8 cellular contexts compared by ENCODE assay signal in genomic region chr15:70466895-70467529, GRCh38.
DNase-seq lines count a peak whose midpoint lies in the region; ATAC-seq and TF ChIP-seq lines count a peak whose summit lies in the region.

No MANE protein-coding gene starts in this region.

- H3K4me1 ChIP-seq in SK-N-SH (ENCODE audit: control insufficient read depth in 1 of 2, insufficient read depth in 2 of 2, low read depth in 1 of 2, low read length in 1 of 2) (peaks cover 0 to 37% of the 10 kb centered on the region in 2 experiments; a peak in 1 of 4 replicates), breast epithelium (no peaks in the 10 kb centered on the region)

- no peak for TF ChIP-seq EP300 in SK-N-SH (IDR thresholded peaks at IDR 0.05; ENCODE audit: borderline replicate concordance in 1 of 2, low read depth in 1 of 2, low read length in 1 of 2)

- H3K27ac ChIP-seq in SK-N-SH (ENCODE audit: low read depth in 2 of 2, low read length in 1 of 2): no peak overlapping the region; a peak in 1 of 4 replicates
- H3K27ac ChIP-seq in breast epithelium: no peak overlapping the region

- H3K4me3 ChIP-seq in SK-N-SH (ENCODE audit: low read depth in 2 of 2, low read length in 1 of 2) (no peak overlapping the region; a peak in 1 of 4 replicates), breast epithelium (no peak overlapping the region)

- H3K9me3 Mint-ChIP-seq in stimulated activated naive B cell treated with anti-CD40 and anti-IgM and Interleukin-4, amounts not matched to agents 10 μg/mL and 1 μg/mL and 100 μg/mL, for 72 hours: peaks cover 0 to 2% of the 10 kb centered on the region in 2 donors

- peak; percentile 77 for TF ChIP-seq RAD21 in SK-N-SH (IDR thresholded peaks at IDR 0.05; ENCODE audit: low read length)

- TF ChIP-seq CTCF in LNCAP (IDR thresholded peaks at IDR 0.05): peak; percentile 74
- TF ChIP-seq CTCF in SK-N-SH (IDR thresholded peaks at IDR 0.05): peak; percentile 76
- TF ChIP-seq CTCF in breast epithelium (IDR thresholded peaks at IDR 0.05): peak in 2 of 3 donors; percentile 43 to 56

- 49% methylated on average over 4 of the region's 4 CpGs for WGBS in SK-N-SH (ENCODE audit: low lambda C conversion rate)

- no peak for TF ChIP-seq POLR2A in breast epithelium (IDR thresholded peaks at IDR 0.05)

- H3K4me2 ChIP-seq in SK-N-SH: no peak overlapping the region

- POLR2A ChIA-PET in SK-N-SH (lab: Yijun Ruan, JAX): no interaction called here

- no peak overlapping the region for H3K27ac Mint-ChIP-seq in stimulated activated naive B cell treated with anti-CD40 and anti-IgM and Interleukin-4, amounts not matched to agents 10 μg/mL and 1 μg/mL and 100 μg/mL, for 72 hours

- H3K9ac ChIP-seq in SK-N-SH: no peak overlapping the region

- H3K79me2 ChIP-seq in SK-N-SH (ENCODE audit: insufficient read depth): no peaks in the 10 kb centered on the region

- peaks cover 3% of the 10 kb centered on the region for H3F3A ChIP-seq in SK-N-SH (replicated peaks; ENCODE audit: insufficient read depth)

- no peaks in the 10 kb centered on the region for H3K36me3 Mint-ChIP-seq in stimulated activated naive B cell treated with anti-CD40 and anti-IgM and Interleukin-4, amounts not matched to agents 10 μg/mL and 1 μg/mL and 100 μg/mL, for 72 hours

- H3K4me3 Mint-ChIP-seq in stimulated activated naive B cell treated with anti-CD40 and anti-IgM and Interleukin-4, amounts not matched to agents 10 μg/mL and 1 μg/mL and 100 μg/mL, for 72 hours: no peak overlapping the region

- intact Hi-C loops in breast epithelium (cut with DNase I; ENCODE audit: low total_unique reads): loop anchor here (10.0 kb wide), 1 partner anchor 92 kb away; no protein-coding TSS in a partner anchor

- H2AFZ ChIP-seq in SK-N-SH (ENCODE audit: low read depth): no peak overlapping the region

- no peaks in the 10 kb centered on the region for H3K27me3 ChIP-seq in SK-N-SH (ENCODE audit: insufficient read depth)
- no peaks in the 10 kb centered on the region for H3K27me3 ChIP-seq in breast epithelium

- H4K20me1 ChIP-seq in SK-N-SH (ENCODE audit: insufficient read depth): no peaks in the 10 kb centered on the region

- H3K4me1 Mint-ChIP-seq in stimulated activated naive B cell treated with anti-CD40 and anti-IgM and Interleukin-4, amounts not matched to agents 10 μg/mL and 1 μg/mL and 100 μg/mL, for 72 hours: peaks cover 22 to 32% of the 10 kb centered on the region in 2 donors

- H3K9me3 ChIP-seq in SK-N-SH (no peaks in the 10 kb centered on the region), breast epithelium (no peaks in the 10 kb centered on the region)

- peaks cover 20 to 38% of the 10 kb centered on the region in 2 donors for H3K27me3 Mint-ChIP-seq in stimulated activated naive B cell treated with anti-CD40 and anti-IgM and Interleukin-4, amounts not matched to agents 10 μg/mL and 1 μg/mL and 100 μg/mL, for 72 hours

- peak; percentile 49 for DNase-seq in activated CD8-positive, alpha-beta memory T cell treated with anti-CD3 and anti-CD28 coated beads, Interleukin-2, amount 50 U/mL, for 4 hours
- DNase-seq in activated CD8-positive, alpha-beta memory T cell treated with anti-CD3 and anti-CD28 coated beads for 24 hours: no peak
- peak; percentile 75 for DNase-seq in SK-N-SH
- no peak for DNase-seq in breast epithelium (ENCODE audit: low spot score in 2 of 2)
- peak; percentile 58 for DNase-seq in kidney glomerular epithelial cell (lab: John Stamatoyannopoulos, UW)
- peak; percentile 38 for DNase-seq in stimulated activated naive B cell treated with anti-CD40 and anti-IgM and Interleukin-4, amounts not matched to agents 10 μg/mL and 1 μg/mL and 100 μg/mL, for 72 hours

- ATAC-seq in stimulated activated naive B cell treated with anti-CD40 and anti-IgM and Interleukin-4, amounts not matched to agents 10 μg/mL and 1 μg/mL and 100 μg/mL, for 72 hours (replicated peaks): peak; percentile 39 to 60
- no peak for ATAC-seq in GM19023 (IDR thresholded peaks at IDR 0.05; ENCODE audit: unreplicated experiment)

- H3K36me3 ChIP-seq in SK-N-SH (replicated peaks in 1 of 2; ENCODE audit: control insufficient read depth in 1 of 2, insufficient read depth in 2 of 2, low read length in 1 of 2): no peaks in the 10 kb centered on the region
- no peaks in the 10 kb centered on the region for H3K36me3 ChIP-seq in breast epithelium

- no peaks in the 10 kb centered on the region for H3K9me2 ChIP-seq in SK-N-SH

- CTCF ChIA-PET in SK-N-SH (lab: Yijun Ruan, JAX): interaction anchor here (0.6 to 6.7 kb wide), 59 partner anchors 8 to 992 kb away, joined by 3 to 55 read pairs (median 4); partner anchors contain the start of gene TLE3

TF ChIP-seq in SK-N-SH, 30 proteins besides CTCF, POLR2A, EP300 and RAD21:
- TF ChIP-seq MXI1 (IDR thresholded peaks at IDR 0.05; ENCODE audit: low read depth, low read length) (no peak), REST (IDR thresholded peaks at IDR 0.05; ENCODE audit: low read depth, low read length) (no peak), RFX5 (IDR thresholded peaks at IDR 0.05; ENCODE audit: low read length) (no peak), SMC3 (IDR thresholded peaks at IDR 0.05; ENCODE audit: low read depth, low read length) (peak; percentile 83), FOXM1 (IDR thresholded peaks at IDR 0.05; ENCODE audit: low read depth) (no peak), NFIC (IDR thresholded peaks at IDR 0.05; ENCODE audit: borderline replicate concordance) (no peak)

Comparison
In these comparisons a context has a peak if more than half of its experiments do, and no peak if none do; other contexts are left out.
1. DNase-seq: peak in activated CD8-positive, alpha-beta memory T cell treated with anti-CD3 and anti-CD28 coated beads, Interleukin-2, amount 50 U/mL, for 4 hours (single experiment), SK-N-SH (single experiment), kidney glomerular epithelial cell (single experiment) and stimulated activated naive B cell treated with anti-CD40 and anti-IgM and Interleukin-4, amounts not matched to agents 10 μg/mL and 1 μg/mL and 100 μg/mL, for 72 hours (single experiment); none in activated CD8-positive, alpha-beta memory T cell treated with anti-CD3 and anti-CD28 coated beads for 24 hours (single experiment) and breast epithelium (0 of 2).
2. Peak in every context shown above with its lines, with median percentiles within 50 percentile points of each other: CTCF ChIP-seq.